ENCODE assay signal across 11 cellular contexts in the genomic region with DNA sequence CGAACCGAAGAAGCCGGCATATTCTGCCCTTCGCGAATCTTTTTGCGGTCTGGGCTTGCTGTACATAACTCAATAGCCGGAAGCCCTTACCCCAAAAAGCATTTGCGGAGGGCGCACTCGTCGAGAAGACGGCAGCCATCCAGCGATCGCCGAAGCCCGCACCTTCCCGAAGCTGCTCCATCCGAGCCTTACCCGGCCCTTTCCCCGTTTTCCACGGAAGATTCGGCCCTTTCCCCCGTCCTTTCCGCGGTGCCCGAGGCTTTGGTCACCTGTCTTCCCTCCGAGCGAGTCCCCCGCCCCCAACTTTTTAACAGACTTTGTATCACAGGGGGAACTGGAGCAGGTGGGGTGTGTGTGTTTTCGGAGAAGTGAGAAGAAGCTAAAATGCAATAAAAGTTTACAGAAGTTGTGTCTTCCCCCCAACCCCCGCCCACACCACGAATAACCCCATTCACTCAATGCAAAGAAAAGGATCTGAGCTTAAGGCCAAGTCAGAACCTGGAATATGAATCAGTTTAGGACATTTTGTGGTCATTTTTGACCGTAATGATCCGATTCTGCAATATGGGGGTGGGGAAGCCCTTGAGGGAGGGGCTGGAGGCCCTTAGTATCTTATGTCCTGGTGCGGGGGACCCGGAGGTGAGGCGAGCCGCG.
A peak's percentile ranks its signal among the peaks of the same experiment; 100 is the strongest.
DNase-seq lines count a peak whose midpoint lies in the region; ATAC-seq lines count a peak whose summit lies in the region.
"Had no signal": no experiment of that assay in that cellular context is flagged by ENCODE, and none has a peak within 500 bp of the region (broad histone marks: within the 10 kb centered on the region; RNA-seq: fewer than 3 reads in every experiment).

No MANE protein-coding gene starts in this region.

- no peak for ATAC-seq in activated T-helper 17 cell treated with anti-CD3 and anti-CD28 coated beads, Interleukin-2, amount 50 U/mL, for 72 hours (replicated peaks)
- ATAC-seq in left lobe of liver (no peak), HG03521 (IDR thresholded peaks at IDR 0.05; ENCODE audit: unreplicated experiment) (no peak)
- ATAC-seq: left lung had no signal

- H3K9me3 ChIP-seq in iPS-18c (ENCODE audit: control insufficient read depth, insufficient read depth, low read length) (peaks cover 2% of the 10 kb centered on the region), MG63 (no peaks in the 10 kb centered on the region)
- H3K9me3 ChIP-seq: left lung, tibial nerve had no signal

- intact Hi-C loops in activated CD4-positive, alpha-beta T cell treated with anti-CD3 and anti-CD28 coated beads, Interleukin-2, amount 10 ng/mL, durations not matched to agents 24 days and 14 days (cut with micrococcal nuclease): no loop called here

- H3K36me3 Mint-ChIP-seq in activated CD4-positive, alpha-beta T cell treated with anti-CD3 and anti-CD28 coated beads, Interleukin-2, amount 10 ng/mL, durations not matched to agents 24 days and 14 days (ENCODE audit: low read depth): no peaks in the 10 kb centered on the region
- H3K36me3 Mint-ChIP-seq in activated T-helper 17 cell treated with anti-CD3 and anti-CD28 coated beads, Interleukin-2, amount 50 U/mL, for 72 hours (ENCODE audit: low read depth): peaks cover 16% of the 10 kb centered on the region
- H3K36me3 Mint-ChIP-seq in stimulated activated naive CD8-positive, alpha-beta T cell treated with anti-CD3 and anti-CD28 coated beads, Interleukin-15, Interleukin-2, amounts not matched to agents 100 ng/mL and 50 ng/mL, for 24 hours (ENCODE audit: low read depth): no peaks in the 10 kb centered on the region

- H3K27ac Mint-ChIP-seq in activated CD4-positive, alpha-beta T cell treated with anti-CD3 and anti-CD28 coated beads, Interleukin-2, amount 10 ng/mL, durations not matched to agents 24 days and 14 days: no peak overlapping the region
- H3K27ac Mint-ChIP-seq in activated T-helper 17 cell treated with anti-CD3 and anti-CD28 coated beads, Interleukin-2, amount 50 U/mL, for 72 hours: no peak overlapping the region
- H3K27ac Mint-ChIP-seq in stimulated activated naive CD8-positive, alpha-beta T cell treated with anti-CD3 and anti-CD28 coated beads, Interleukin-15, Interleukin-2, amounts not matched to agents 100 ng/mL and 50 ng/mL, for 24 hours: no peak overlapping the region

- H3K27me3 Mint-ChIP-seq in activated CD4-positive, alpha-beta T cell treated with anti-CD3 and anti-CD28 coated beads, Interleukin-2, amount 10 ng/mL, durations not matched to agents 24 days and 14 days: peaks cover 80% of the 10 kb centered on the region
- H3K27me3 Mint-ChIP-seq in activated T-helper 17 cell treated with anti-CD3 and anti-CD28 coated beads, Interleukin-2, amount 50 U/mL, for 72 hours: peaks cover 66% of the 10 kb centered on the region
- peaks cover 89% of the 10 kb centered on the region for H3K27me3 Mint-ChIP-seq in stimulated activated naive CD8-positive, alpha-beta T cell treated with anti-CD3 and anti-CD28 coated beads, Interleukin-15, Interleukin-2, amounts not matched to agents 100 ng/mL and 50 ng/mL, for 24 hours

- peak overlapping the region; percentile 73 for H3K4me3 ChIP-seq in iPS-18c (ENCODE audit: insufficient read depth, low read depth, low read length)
- no peak overlapping the region for H3K4me3 ChIP-seq in MG63
- H3K4me3 ChIP-seq: left lung had no signal

- H3K4me3 Mint-ChIP-seq in activated CD4-positive, alpha-beta T cell treated with anti-CD3 and anti-CD28 coated beads, Interleukin-2, amount 10 ng/mL, durations not matched to agents 24 days and 14 days: no peak overlapping the region
- peak overlapping the region; percentile 74 for H3K4me3 Mint-ChIP-seq in activated T-helper 17 cell treated with anti-CD3 and anti-CD28 coated beads, Interleukin-2, amount 50 U/mL, for 72 hours
- H3K4me3 Mint-ChIP-seq in stimulated activated naive CD8-positive, alpha-beta T cell treated with anti-CD3 and anti-CD28 coated beads, Interleukin-15, Interleukin-2, amounts not matched to agents 100 ng/mL and 50 ng/mL, for 24 hours: peak overlapping the region; percentile 82

- H3K4me1 Mint-ChIP-seq in activated CD4-positive, alpha-beta T cell treated with anti-CD3 and anti-CD28 coated beads, Interleukin-2, amount 10 ng/mL, durations not matched to agents 24 days and 14 days: peaks cover 17% of the 10 kb centered on the region
- peaks cover 17% of the 10 kb centered on the region for H3K4me1 Mint-ChIP-seq in activated T-helper 17 cell treated with anti-CD3 and anti-CD28 coated beads, Interleukin-2, amount 50 U/mL, for 72 hours
- peaks cover 36% of the 10 kb centered on the region for H3K4me1 Mint-ChIP-seq in stimulated activated naive CD8-positive, alpha-beta T cell treated with anti-CD3 and anti-CD28 coated beads, Interleukin-15, Interleukin-2, amounts not matched to agents 100 ng/mL and 50 ng/mL, for 24 hours (ENCODE audit: low read depth)

- H3K36me3 ChIP-seq in MG63: no peaks in the 10 kb centered on the region
- H3K36me3 ChIP-seq: left lung, tibial nerve had no signal

- H3K27me3 ChIP-seq in MG63: peaks cover 81% of the 10 kb centered on the region

- DNase-seq in activated CD4-positive, alpha-beta T cell treated with anti-CD3 and anti-CD28 coated beads, Interleukin-2, amount 10 ng/mL, durations not matched to agents 24 days and 14 days: peak; percentile 54
- no peak for DNase-seq in activated CD4-positive, alpha-beta T cell treated with anti-CD3 and anti-CD28 coated beads, Interleukin-2, amount 50 U/mL, for 48 hours
- DNase-seq in left lobe of liver (ENCODE audit: low spot score) (no peak), MG63 (no peak)
- DNase-seq: left lung, SIG-M5 had no signal

- H3K9me3 Mint-ChIP-seq in activated CD4-positive, alpha-beta T cell treated with anti-CD3 and anti-CD28 coated beads, Interleukin-2, amount 10 ng/mL, durations not matched to agents 24 days and 14 days: peaks cover 9% of the 10 kb centered on the region
- H3K9me3 Mint-ChIP-seq in activated T-helper 17 cell treated with anti-CD3 and anti-CD28 coated beads, Interleukin-2, amount 50 U/mL, for 72 hours: no peaks in the 10 kb centered on the region
- no peaks in the 10 kb centered on the region for H3K9me3 Mint-ChIP-seq in stimulated activated naive CD8-positive, alpha-beta T cell treated with anti-CD3 and anti-CD28 coated beads, Interleukin-15, Interleukin-2, amounts not matched to agents 100 ng/mL and 50 ng/mL, for 24 hours
